ENCODE assay signal across 22 cellular contexts in the genomic region with DNA sequence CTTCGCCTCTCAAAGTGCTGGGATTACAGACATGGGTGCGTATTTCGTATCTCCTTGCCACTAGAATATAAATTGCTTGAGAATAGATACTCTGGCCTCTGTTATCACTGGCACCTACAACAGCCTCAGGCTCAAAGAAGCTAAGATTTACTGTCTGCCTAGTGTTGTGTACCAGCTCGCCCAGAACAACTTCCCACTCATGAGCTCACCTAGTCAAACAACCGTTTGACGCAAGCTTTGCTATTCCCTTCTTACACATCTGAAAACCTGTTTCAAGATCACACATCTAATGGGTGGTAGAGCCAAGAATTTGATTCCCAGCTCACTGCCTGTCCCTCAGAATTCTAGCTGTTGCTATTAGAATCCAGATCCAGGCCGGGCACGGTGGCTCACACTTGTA. TPM values are rescaled to one million over a fixed set of nuclear protein-coding genes. Genes with fewer than 3 reads are reported as not detected.
DNase-seq lines count a peak whose midpoint lies in the region; ATAC-seq lines count a peak whose summit lies in the region.
"Had no signal": no experiment of that assay in that cellular context is flagged by ENCODE, and none has a peak within 500 bp of the region (broad histone marks: within the 10 kb centered on the region; RNA-seq: fewer than 3 reads in every experiment).

No MANE protein-coding gene starts in this region.

- H3K27me3 Mint-ChIP-seq in activated T-helper 1 cell treated with anti-CD3 and anti-CD28 coated beads, Interleukin-12 subunit alpha, Interleukin-12 subunit beta, Interleukin-2, Interleukin-4 antibody, amounts not matched to agents 30 ng/mL and 10 ng/mL and 1 ng/mL, durations not matched to agents 14 hours and 24 hours and 36 hours (ENCODE audit: insufficient read depth) = no peaks in the 10 kb centered on the region
- no peaks in the 10 kb centered on the region for H3K27me3 Mint-ChIP-seq in effector memory CD8-positive, alpha-beta T cell
- H3K27me3 Mint-ChIP-seq: B cell; CD8-positive, alpha-beta memory T cell had no signal

- H3K14ac ChIP-seq in neuronal stem cell (ENCODE audit: low read length) = no peak overlapping the region

- H3K23ac ChIP-seq in neuronal stem cell (ENCODE audit: low read depth, low read length, poor library complexity) = no peak overlapping the region

- H4K8ac ChIP-seq in neuronal stem cell (ENCODE audit: low read depth, low read length) = no peak overlapping the region

- no peak overlapping the region for H2BK120ac ChIP-seq in neuronal stem cell (ENCODE audit: low read depth, low read length)

- WGBS in neuronal stem cell (ENCODE audit: extremely low coverage in 2 of 2, insufficient read length in 2 of 2, insufficient replicate concordance in 1 of 2), 2 donors = no CpG with 5 or more reads among the region's 8 CpGs

- H4K91ac ChIP-seq in neuronal stem cell (ENCODE audit: low read depth, low read length, poor library complexity) = no peak overlapping the region

- no peak overlapping the region for H2AK5ac ChIP-seq in neuronal stem cell (ENCODE audit: low read depth, low read length)

- H3K4me2 ChIP-seq in neuronal stem cell (ENCODE audit: insufficient read depth, low read length, poor library complexity, severe bottlenecking) = no peak overlapping the region
- H3K4me2 ChIP-seq: PC-9 had no signal

- H3K36me3 ChIP-seq in neuronal stem cell (replicated peaks in 1 of 2; ENCODE audit: control insufficient read depth in 2 of 2, insufficient read depth in 2 of 2, low read length in 2 of 2) = no peaks in the 10 kb centered on the region

- no peaks in the 10 kb centered on the region for H3K9me3 ChIP-seq in neuronal stem cell (replicated peaks in 1 of 2; ENCODE audit: control insufficient read depth in 2 of 2, insufficient read depth in 1 of 2, low read depth in 1 of 2, low read length in 2 of 2)

- H3K27ac ChIP-seq in epithelial cell of prostate (peak overlapping the region; percentile 22), neuronal stem cell (replicated peaks; ENCODE audit: low read length) (peak overlapping the region; percentile 1)
- H3K27ac ChIP-seq: 22Rv1, C4-2B, PC-9 had no signal

- intact Hi-C loops in activated T-helper 1 cell treated with anti-CD3 and anti-CD28 coated beads, Interleukin-12 subunit alpha, Interleukin-12 subunit beta, Interleukin-2, Interleukin-4 antibody, amounts not matched to agents 30 ng/mL and 10 ng/mL and 1 ng/mL, durations not matched to agents 14 hours and 24 hours and 36 hours (cut with micrococcal nuclease) = no loop called here

- no peak overlapping the region for H2BK5ac ChIP-seq in neuronal stem cell (ENCODE audit: low read length)

- peaks cover 6 to 13% of the 10 kb centered on the region in 2 donors for H3K4me1 ChIP-seq in neuronal stem cell (ENCODE audit: control insufficient read depth in 2 of 2, insufficient read depth in 1 of 2, low read depth in 1 of 2, low read length in 2 of 2)

- H3K27me3 ChIP-seq in neuronal stem cell (ENCODE audit: control insufficient read depth in 3 of 3, insufficient read depth in 3 of 3, low read depth in 1 of 3, low read length in 3 of 3) = no peaks in the 10 kb centered on the region

- H3K4me3 Mint-ChIP-seq in activated T-helper 1 cell treated with anti-CD3 and anti-CD28 coated beads, Interleukin-12 subunit alpha, Interleukin-12 subunit beta, Interleukin-2, Interleukin-4 antibody, amounts not matched to agents 30 ng/mL and 10 ng/mL and 1 ng/mL, durations not matched to agents 14 hours and 24 hours and 36 hours = no peak overlapping the region
- no peak overlapping the region for H3K4me3 Mint-ChIP-seq in effector memory CD8-positive, alpha-beta T cell
- H3K4me3 Mint-ChIP-seq: B cell; CD8-positive, alpha-beta memory T cell had no signal

- H3K4ac ChIP-seq in neuronal stem cell (ENCODE audit: low read length) = no peak overlapping the region

- peaks cover 34% of the 10 kb centered on the region for H3K36me3 Mint-ChIP-seq in activated T-helper 1 cell treated with anti-CD3 and anti-CD28 coated beads, Interleukin-12 subunit alpha, Interleukin-12 subunit beta, Interleukin-2, Interleukin-4 antibody, amounts not matched to agents 30 ng/mL and 10 ng/mL and 1 ng/mL, durations not matched to agents 14 hours and 24 hours and 36 hours (ENCODE audit: low read depth)
- H3K36me3 Mint-ChIP-seq in effector memory CD8-positive, alpha-beta T cell (ENCODE audit: insufficient read depth) = peaks cover 26% of the 10 kb centered on the region

- no peak overlapping the region for H2BK12ac ChIP-seq in neuronal stem cell (ENCODE audit: low read length)

- peak; percentile 27 for DNase-seq in DMS53 (lab: John Stamatoyannopoulos, UW)
- DNase-seq in DMS53 treated with DMSO at 0.1 percent for 48 hours (lab: John Stamatoyannopoulos, UW; ENCODE audit: unreplicated experiment) = no peak
- peak; percentile 67 for DNase-seq in epithelial cell of prostate (ENCODE audit: low read depth, low spot score)
- DNase-seq in neuronal stem cell (ENCODE audit: low spot score) = no peak
- no peak for DNase-seq in NCI-H1436 (lab: John Stamatoyannopoulos, UW)
- DNase-seq in activated T-helper 1 cell treated with anti-CD3 and anti-CD28 coated beads, Interleukin-12 subunit alpha, Interleukin-12 subunit beta, Interleukin-2, Interleukin-4 antibody, amounts not matched to agents 30 ng/mL and 10 ng/mL and 1 ng/mL, durations not matched to agents 14 hours and 24 hours and 36 hours (ENCODE audit: low spot score) = no peak
- no peak for DNase-seq in effector memory CD8-positive, alpha-beta T cell
- DNase-seq: Kasumi-1, NCI-H1105, NCI-H146, NCI-H2029, NCI-H446, NCI-H524 treated with DMSO at 0.1 percent for 48 hours, NCI-H774, PC-9, Right ventricle myocardium superior had no signal

- H3K4me1 Mint-ChIP-seq in activated T-helper 1 cell treated with anti-CD3 and anti-CD28 coated beads, Interleukin-12 subunit alpha, Interleukin-12 subunit beta, Interleukin-2, Interleukin-4 antibody, amounts not matched to agents 30 ng/mL and 10 ng/mL and 1 ng/mL, durations not matched to agents 14 hours and 24 hours and 36 hours (ENCODE audit: low read depth) = peaks cover 24% of the 10 kb centered on the region
- H3K4me1 Mint-ChIP-seq in effector memory CD8-positive, alpha-beta T cell (ENCODE audit: low read depth in 2 of 2) = peaks cover 18 to 33% of the 10 kb centered on the region in 2 donors

- no peaks in the 10 kb centered on the region for H3K79me1 ChIP-seq in neuronal stem cell (ENCODE audit: low read depth, low read length)

- no peak overlapping the region for H3K27ac Mint-ChIP-seq in activated T-helper 1 cell treated with anti-CD3 and anti-CD28 coated beads, Interleukin-12 subunit alpha, Interleukin-12 subunit beta, Interleukin-2, Interleukin-4 antibody, amounts not matched to agents 30 ng/mL and 10 ng/mL and 1 ng/mL, durations not matched to agents 14 hours and 24 hours and 36 hours
- no peak overlapping the region for H3K27ac Mint-ChIP-seq in effector memory CD8-positive, alpha-beta T cell
- H3K27ac Mint-ChIP-seq: B cell had no signal

- no peaks in the 10 kb centered on the region for H3K9me3 Mint-ChIP-seq in activated T-helper 1 cell treated with anti-CD3 and anti-CD28 coated beads, Interleukin-12 subunit alpha, Interleukin-12 subunit beta, Interleukin-2, Interleukin-4 antibody, amounts not matched to agents 30 ng/mL and 10 ng/mL and 1 ng/mL, durations not matched to agents 14 hours and 24 hours and 36 hours
- H3K9me3 Mint-ChIP-seq in effector memory CD8-positive, alpha-beta T cell = peaks cover 7% of the 10 kb centered on the region in 2 donors
- H3K9me3 Mint-ChIP-seq: CD8-positive, alpha-beta memory T cell had no signal

- no peak overlapping the region for H3K4me3 ChIP-seq in neuronal stem cell (ENCODE audit: low read length in 2 of 2)
- H3K4me3 ChIP-seq: K562, PC-9 had no signal

- H2BK15ac ChIP-seq in neuronal stem cell (ENCODE audit: low read length) = no peak overlapping the region

- H2AFZ ChIP-seq in neuronal stem cell (ENCODE audit: low read length) = no peak overlapping the region
- H2AFZ ChIP-seq: PC-9 had no signal

- H3K18ac ChIP-seq in neuronal stem cell (ENCODE audit: low read length) = no peak overlapping the region

- no peak for ATAC-seq in effector memory CD8-positive, alpha-beta T cell (replicated peaks)
- ATAC-seq: HepG2, K562 had no signal

- no peak overlapping the region for H3K9ac ChIP-seq in neuronal stem cell (ENCODE audit: low read depth, low read length, poor library complexity)

RNA-seq across cellular contexts. Expression of gene MIS12, which starts 24.4 kb away (rescaled TPM):
- 24.0 TPM for polyA plus RNA-seq in neuronal stem cell (2013, experiment 1 of 2)
- 25.1 TPM for polyA plus RNA-seq in neuronal stem cell (2013, experiment 2 of 2)
- 38.1 and 39.6 TPM in 2 replicates for total RNA-seq in activated T-helper 1 cell treated with anti-CD3 and anti-CD28 coated beads, Interleukin-12 subunit alpha, Interleukin-12 subunit beta, Interleukin-2, Interleukin-4 antibody, amounts not matched to agents 30 ng/mL and 10 ng/mL and 1 ng/mL, durations not matched to agents 14 hours and 24 hours and 36 hours

RNA-seq across cellular contexts. Expression of gene DERL2, which starts 24.8 kb away (rescaled TPM):
- polyA plus RNA-seq in neuronal stem cell (2013, experiment 1 of 2) = 19.3 TPM
- polyA plus RNA-seq in neuronal stem cell (2013, experiment 2 of 2) = 21.1 TPM
- 71.7 and 73.2 TPM in 2 replicates for total RNA-seq in activated T-helper 1 cell treated with anti-CD3 and anti-CD28 coated beads, Interleukin-12 subunit alpha, Interleukin-12 subunit beta, Interleukin-2, Interleukin-4 antibody, amounts not matched to agents 30 ng/mL and 10 ng/mL and 1 ng/mL, durations not matched to agents 14 hours and 24 hours and 36 hours

RNA-seq across cellular contexts. Expression of gene DHX33, which starts 42.0 kb away (rescaled TPM):
- polyA plus RNA-seq in neuronal stem cell (2013, experiment 1 of 2) = 14.3 TPM
- 14.9 TPM for polyA plus RNA-seq in neuronal stem cell (2013, experiment 2 of 2)
- total RNA-seq in activated T-helper 1 cell treated with anti-CD3 and anti-CD28 coated beads, Interleukin-12 subunit alpha, Interleukin-12 subunit beta, Interleukin-2, Interleukin-4 antibody, amounts not matched to agents 30 ng/mL and 10 ng/mL and 1 ng/mL, durations not matched to agents 14 hours and 24 hours and 36 hours = 38.0 and 41.8 TPM in 2 replicates

Comparison
In these comparisons a context has a peak if more than half of its experiments do, and no peak if none do; other contexts are left out.
1. DNase-seq: peak in DMS53 (single experiment) and epithelial cell of prostate (single experiment); none in DMS53 treated with DMSO at 0.1 percent for 48 hours (single experiment), neuronal stem cell (single experiment), NCI-H1436 (single experiment), activated T-helper 1 cell treated with anti-CD3 and anti-CD28 coated beads, Interleukin-12 subunit alpha, Interleukin-12 subunit beta, Interleukin-2, Interleukin-4 antibody, amounts not matched to agents 30 ng/mL and 10 ng/mL and 1 ng/mL, durations not matched to agents 14 hours and 24 hours and 36 hours (single experiment) and effector memory CD8-positive, alpha-beta T cell (0 of 3).